ENCODE assay signal across 10 cellular contexts in the genomic region with DNA sequence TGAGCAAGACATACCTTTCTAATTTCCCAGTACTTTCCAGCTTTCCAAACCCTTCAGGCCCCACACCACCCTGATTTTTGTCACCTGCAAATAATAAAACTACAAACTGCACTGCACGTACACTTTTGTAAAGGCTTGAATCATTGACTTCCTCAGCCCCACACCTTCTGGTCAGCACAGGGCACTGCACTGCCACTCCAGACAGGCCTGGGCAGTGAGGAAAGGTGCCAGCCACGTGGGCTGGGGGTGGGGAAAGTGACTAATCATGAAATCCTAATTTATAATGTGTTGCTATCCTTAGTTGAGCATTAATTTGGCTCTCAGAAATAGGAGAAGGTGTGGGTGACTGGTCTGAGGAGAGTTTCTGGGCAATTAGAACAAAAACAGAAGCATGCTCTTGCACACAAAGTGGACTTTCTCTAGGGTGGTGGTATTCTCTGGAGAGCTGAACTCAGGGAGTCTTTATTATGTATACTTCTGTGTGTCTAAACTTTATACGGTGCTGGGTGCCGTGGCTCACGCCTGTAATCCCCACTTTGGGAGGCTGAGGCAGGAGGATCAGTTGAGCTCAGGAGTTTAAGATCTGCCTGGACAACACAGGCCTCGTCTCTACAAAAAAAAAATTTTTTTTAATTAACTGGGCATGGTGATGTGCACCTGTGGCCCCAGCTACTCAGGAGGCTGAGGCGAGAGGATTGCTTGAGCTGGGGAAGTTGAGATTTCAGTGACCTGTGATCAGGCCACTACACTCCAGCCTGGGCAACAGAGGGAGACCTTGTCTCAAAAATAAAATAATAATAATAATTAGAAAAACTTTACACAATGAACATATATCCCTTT. TPM values are rescaled to one million over a fixed set of nuclear protein-coding genes. Genes with fewer than 3 reads are reported as not detected.
DNase-seq lines count a peak whose midpoint lies in the region; ATAC-seq and TF ChIP-seq lines count a peak whose summit lies in the region.
"Had no signal": no experiment of that assay in that cellular context is flagged by ENCODE, and none has a peak within 500 bp of the region (broad histone marks: within the 10 kb centered on the region; RNA-seq: fewer than 3 reads in every experiment).

No MANE protein-coding gene starts in this region.

- H3K9ac ChIP-seq in adipocyte (ENCODE audit: low read length) (peak overlapping the region; percentile 85), stomach smooth muscle (ENCODE audit: low read length in 2 of 2) (peak overlapping the region in 1 of 2 donors; percentile 21)

- no peak overlapping the region for H3K4me3 Mint-ChIP-seq in CD8-positive, alpha-beta memory T cell
- H3K4me3 Mint-ChIP-seq: natural killer cell had no signal

- H3K4me1 ChIP-seq in adipocyte (ENCODE audit: control insufficient read depth, insufficient read depth, low read length) = peaks cover 33% of the 10 kb centered on the region
- H3K4me1 ChIP-seq in left ventricle myocardium inferior = peaks cover 48% of the 10 kb centered on the region
- H3K4me1 ChIP-seq in stomach smooth muscle (ENCODE audit: control insufficient read depth, insufficient read depth, low read length) = peaks cover 50% of the 10 kb centered on the region
- H3K4me1 ChIP-seq in CD8-positive, alpha-beta memory T cell (ENCODE audit: insufficient read depth, low read length) = no peaks in the 10 kb centered on the region

- H3K27ac Mint-ChIP-seq in CD8-positive, alpha-beta memory T cell = peak overlapping the region in 1 of 8 donors; percentile 17
- H3K27ac Mint-ChIP-seq: natural killer cell had no signal

- POLR2A ChIA-PET in CD8-positive, alpha-beta memory T cell (lab: Charles Lee) = no interaction called here

- intact Hi-C loops in left ventricle myocardium inferior (cut with micrococcal nuclease) = no loop called here

- no peak for ATAC-seq in HG02759 (IDR thresholded peaks at IDR 0.05; ENCODE audit: unreplicated experiment)
- ATAC-seq: natural killer cell had no signal

- no peaks in the 10 kb centered on the region for H3K9me3 Mint-ChIP-seq in CD8-positive, alpha-beta memory T cell
- H3K9me3 Mint-ChIP-seq: natural killer cell had no signal

- peak overlapping the region; percentile 95 for H3K27ac ChIP-seq in left ventricle myocardium inferior (replicated peaks)
- H3K27ac ChIP-seq in stomach smooth muscle (ENCODE audit: low read length) = peak overlapping the region; percentile 82
- no peak overlapping the region for H3K27ac ChIP-seq in CD8-positive, alpha-beta memory T cell (ENCODE audit: low read depth, low read length)

- no peaks in the 10 kb centered on the region for H3K4me1 Mint-ChIP-seq in CD8-positive, alpha-beta memory T cell

- H3K9me3 ChIP-seq in adipocyte (ENCODE audit: control insufficient read depth, low read length) (no peaks in the 10 kb centered on the region), left ventricle myocardium inferior (replicated peaks) (no peaks in the 10 kb centered on the region), stomach smooth muscle (ENCODE audit: control insufficient read depth in 2 of 2, low read length in 2 of 2) (no peaks in the 10 kb centered on the region)
- H3K9me3 ChIP-seq in CD8-positive, alpha-beta memory T cell (ENCODE audit: low read length) = no peaks in the 10 kb centered on the region

- H3K27me3 Mint-ChIP-seq in CD8-positive, alpha-beta memory T cell = peaks cover 8 to 17% of the 10 kb centered on the region in 2 donors

- no peak overlapping the region for H3K4me3 ChIP-seq in adipocyte (ENCODE audit: low read length)
- H3K4me3 ChIP-seq in left ventricle myocardium inferior = no peak overlapping the region
- H3K4me3 ChIP-seq in stomach smooth muscle (ENCODE audit: low read length in 2 of 2) = no peak overlapping the region
- no peak overlapping the region for H3K4me3 ChIP-seq in CD8-positive, alpha-beta memory T cell (ENCODE audit: low read length)

- H3K27me3 ChIP-seq in adipocyte (replicated peaks; ENCODE audit: control insufficient read depth, insufficient read depth, low read length) (no peaks in the 10 kb centered on the region), left ventricle myocardium inferior (ENCODE audit: low read depth) (no peaks in the 10 kb centered on the region), stomach smooth muscle (ENCODE audit: control insufficient read depth in 1 of 2, insufficient read depth in 2 of 2, low read length in 2 of 2) (no peaks in the 10 kb centered on the region)
- no peaks in the 10 kb centered on the region for H3K27me3 ChIP-seq in CD8-positive, alpha-beta memory T cell (ENCODE audit: insufficient read depth, low read length, poor library complexity, severe bottlenecking)

- DNase-seq in HCEC 1CT (peak; percentile 33), adipocyte (ENCODE audit: low read depth) (no peak), left ventricle myocardium inferior (peak; percentile 36), GM19238 (ENCODE audit: insufficient read length, low spot score) (no peak)
- DNase-seq in stimulated activated CD4-positive, alpha-beta T cell treated with anti-CD3 and anti-CD28 coated beads, Interleukin-2, amount 100 ng/mL, for 48 hours = no peak
- DNase-seq in CD8-positive, alpha-beta memory T cell = no peak
- DNase-seq: natural killer cell, NCI-H524 had no signal

- H3K36me3 Mint-ChIP-seq in CD8-positive, alpha-beta memory T cell = no peaks in the 10 kb centered on the region
- H3K36me3 Mint-ChIP-seq: natural killer cell had no signal

- peak; percentile 52 for TF ChIP-seq CTCF in left ventricle myocardium inferior (IDR thresholded peaks at IDR 0.05; ENCODE audit: borderline replicate concordance)

- H3K36me3 ChIP-seq in adipocyte (ENCODE audit: control insufficient read depth, insufficient read depth, low read length, severe bottlenecking) = no peaks in the 10 kb centered on the region
- H3K36me3 ChIP-seq in left ventricle myocardium inferior = no peaks in the 10 kb centered on the region
- H3K36me3 ChIP-seq in stomach smooth muscle (ENCODE audit: control insufficient read depth in 2 of 2, insufficient read depth in 2 of 2, low read length in 2 of 2) = no peaks in the 10 kb centered on the region
- no peaks in the 10 kb centered on the region for H3K36me3 ChIP-seq in CD8-positive, alpha-beta memory T cell (ENCODE audit: insufficient read depth, low read length)

- CTCF ChIA-PET in CD8-positive, alpha-beta memory T cell (lab: Charles Lee) = no interaction called here

RNA-seq across cellular contexts. Expression of a gene that starts 58.2 kb away (rescaled TPM):
- 34.8 TPM for total RNA-seq in left ventricle myocardium inferior
- total RNA-seq in CD8-positive, alpha-beta memory T cell = 10 to 100 TPM; 11.5 to 12.8 TPM
- 12.2 TPM for polyA plus RNA-seq in CD8-positive, alpha-beta memory T cell

Comparison
In these comparisons a context has a peak if more than half of its experiments do, and no peak if none do; other contexts are left out.
1. DNase-seq: peak in HCEC 1CT (single experiment) and left ventricle myocardium inferior (single experiment); none in adipocyte (single experiment), stimulated activated CD4-positive, alpha-beta T cell treated with anti-CD3 and anti-CD28 coated beads, Interleukin-2, amount 100 ng/mL, for 48 hours (0 of 2), CD8-positive, alpha-beta memory T cell (0 of 5) and GM19238 (single experiment).